ENCODE assay signal across 27 cellular contexts in the genomic region with DNA sequence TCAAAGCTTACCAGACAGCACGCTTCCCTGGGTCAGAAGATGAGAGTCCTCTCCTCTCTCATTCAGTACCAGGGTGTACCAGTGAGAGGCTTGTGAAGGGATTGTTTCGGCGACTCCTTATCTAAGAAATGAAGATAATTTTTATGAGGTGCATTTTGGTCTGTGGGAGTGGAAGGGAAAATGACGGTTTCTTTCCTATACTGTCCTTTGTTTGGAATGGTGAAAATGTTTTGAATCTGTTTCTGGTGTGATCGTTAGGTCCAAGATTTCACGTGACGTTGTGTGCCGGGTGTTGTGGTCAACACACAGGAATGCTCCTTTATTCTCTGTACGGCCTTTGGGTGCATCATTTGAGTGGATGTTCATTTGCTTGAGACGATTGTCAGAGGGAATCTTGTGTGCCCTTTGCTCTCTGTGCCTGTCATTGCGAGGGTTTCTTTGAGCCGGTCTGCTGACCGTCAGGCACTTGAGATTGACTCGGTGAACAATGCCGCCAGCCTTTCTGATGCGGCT.
DNase-seq lines count a peak whose midpoint lies in the region; ATAC-seq and TF ChIP-seq lines count a peak whose summit lies in the region.
"Had no signal": no experiment of that assay in that cellular context is flagged by ENCODE, and none has a peak within 500 bp of the region (broad histone marks: within the 10 kb centered on the region; RNA-seq: fewer than 3 reads in every experiment).

No MANE protein-coding gene starts in this region.

- intact Hi-C loops in left ventricle myocardium superior (cut with micrococcal nuclease) (loop anchor here (10.0 kb wide), 1 partner anchor 83 kb away; no protein-coding TSS in a partner anchor), mucosa of descending colon (cut with DNase I, micrococcal nuclease) (loop anchor here (10.0 kb wide), 2 partner anchors 67 to 73 kb away; no protein-coding TSS in a partner anchor)

- ATAC-seq in left ventricle myocardium superior: peak; percentile 27
- peak; percentile 36 for ATAC-seq in mucosa of descending colon
- ATAC-seq in GM18498 (IDR thresholded peaks at IDR 0.05; ENCODE audit: unreplicated experiment): no peak
- ATAC-seq: A549; activated T-helper 17 cell treated with anti-CD3 and anti-CD28 coated beads, Interleukin-2, amount 50 U/mL, for 72 hours; left lobe of liver; psoas muscle; T-helper 17 cell had no signal

- DNase-seq in left ventricle myocardium superior (no peak), right atrium auricular region (ENCODE audit: low spot score) (no peak), fibroblast of pulmonary artery (ENCODE audit: low read depth) (peak; percentile 46), mucosa of descending colon (no peak), SHP77 treated with DMSO at 0.1 percent for 48 hours (lab: John Stamatoyannopoulos, UW) (no peak), hepatic stellate cell (ENCODE audit: low spot score) (no peak), NCI-H345 treated with DMSO at 0.1 percent for 48 hours (lab: John Stamatoyannopoulos, UW; ENCODE audit: unreplicated experiment) (no peak)
- DNase-seq: activated CD4-positive, alpha-beta T cell treated with anti-CD3 and anti-CD28 coated beads, Interleukin-2, amount 10 ng/mL, durations not matched to agents 7 days and 5 days; activated naive CD8-positive, alpha-beta T cell treated with anti-CD3 and anti-CD28 coated beads, Interleukin-2, amount 10 ng/mL, durations not matched to agents 7 days and 5 days; colonic mucosa; COR-L47; DND-41; NCI-H1105 treated with DMSO at 0.1 percent for 48 hours; NCI-H510A; psoas muscle; stimulated activated CD4-positive, alpha-beta T cell treated with anti-CD3 and anti-CD28 coated beads, Interleukin-2, amount 100 ng/mL, for 48 hours; stimulated activated naive CD4-positive, alpha-beta T cell treated with Interleukin-2 at 50 U/mL for 16 hours; T-helper 17 cell; transverse colon had no signal

- no peaks in the 10 kb centered on the region for H3K9me3 ChIP-seq in right atrium auricular region
- H3K9me3 ChIP-seq in mucosa of descending colon: no peaks in the 10 kb centered on the region
- H3K9me3 ChIP-seq: A549, colonic mucosa, esophagus muscularis mucosa, psoas muscle, transverse colon had no signal

- no peak overlapping the region for H3K4me3 ChIP-seq in right atrium auricular region
- no peak overlapping the region for H3K4me3 ChIP-seq in fibroblast of pulmonary artery (replicated peaks; ENCODE audit: low read depth, low read length)
- H3K4me3 ChIP-seq in mucosa of descending colon: no peak overlapping the region
- H3K4me3 ChIP-seq: A549, colonic mucosa, esophagus muscularis mucosa, neural progenitor cell, psoas muscle, SK-N-MC, transverse colon had no signal

- H3K27me3 ChIP-seq in right atrium auricular region: no peaks in the 10 kb centered on the region
- H3K27me3 ChIP-seq: colonic mucosa, esophagus muscularis mucosa, neural progenitor cell, transverse colon had no signal

- peaks cover 0 to 34% of the 10 kb centered on the region in 2 donors for H3K4me1 ChIP-seq in right atrium auricular region
- no peaks in the 10 kb centered on the region for H3K4me1 ChIP-seq in mucosa of descending colon (ENCODE audit: low read depth)

- no peak overlapping the region for H3K27ac ChIP-seq in right atrium auricular region
- H3K27ac ChIP-seq: A549, colonic mucosa, esophagus muscularis mucosa, HL-60, neural progenitor cell, psoas muscle, SK-N-MC, transverse colon had no signal

- no peak for TF ChIP-seq CTCF in right atrium auricular region (IDR thresholded peaks at IDR 0.05)
- no peak for TF ChIP-seq CTCF in fibroblast of pulmonary artery (IDR thresholded peaks at IDR 0.05; ENCODE audit: low read length, missing control alignments)
- TF ChIP-seq CTCF in mucosa of descending colon (IDR thresholded peaks at IDR 0.05): no peak

- H3K36me3 ChIP-seq in right atrium auricular region: no peaks in the 10 kb centered on the region
- no peaks in the 10 kb centered on the region for H3K36me3 ChIP-seq in mucosa of descending colon (ENCODE audit: low read depth)
- H3K36me3 ChIP-seq: colonic mucosa, esophagus muscularis mucosa, neural progenitor cell, transverse colon had no signal
